17 cellular contexts compared by ENCODE assay signal in the genomic region with DNA sequence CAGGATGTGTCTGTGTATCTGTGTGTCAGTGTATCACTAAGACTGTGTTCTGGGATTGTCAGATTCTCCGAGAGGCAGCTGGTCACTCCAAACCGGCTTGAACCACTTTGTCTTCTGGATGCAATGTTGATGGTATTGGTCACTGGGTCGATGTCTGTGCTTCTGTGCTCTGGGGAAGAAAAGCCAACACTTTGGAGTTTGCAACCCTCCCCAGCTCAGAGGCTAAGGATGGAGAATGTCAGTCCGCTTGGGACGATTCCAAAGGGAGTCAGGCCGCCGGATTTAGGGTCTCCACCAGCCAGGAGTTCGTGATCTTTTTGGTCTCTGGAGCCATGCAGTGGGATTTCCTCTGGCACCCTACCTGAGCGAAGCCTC. TPM values are rescaled to one million over a fixed set of nuclear protein-coding genes. Genes with fewer than 3 reads are reported as not detected.
DNase-seq lines count a peak whose midpoint lies in the region; ATAC-seq and TF ChIP-seq lines count a peak whose summit lies in the region.
"Had no signal": no experiment of that assay in that cellular context is flagged by ENCODE, and none has a peak within 500 bp of the region (broad histone marks: within the 10 kb centered on the region; RNA-seq: fewer than 3 reads in every experiment).

No MANE protein-coding gene starts in this region.

- no peak overlapping the region for H3K27ac Mint-ChIP-seq in glutamatergic neuron (ENCODE audit: unreplicated experiment)
- no peak overlapping the region for H3K27ac Mint-ChIP-seq in activated CD8-positive, alpha-beta T cell treated with anti-CD3 and anti-CD28 coated beads, Interleukin-2, amount 10 ng/mL, durations not matched to agents 7 days and 5 days
- H3K27ac Mint-ChIP-seq: T-helper 17 cell had no signal

- H3K4me1 Mint-ChIP-seq in glutamatergic neuron (ENCODE audit: low read depth, unreplicated experiment): peaks cover 8% of the 10 kb centered on the region
- peaks cover 12% of the 10 kb centered on the region for H3K4me1 Mint-ChIP-seq in activated CD8-positive, alpha-beta T cell treated with anti-CD3 and anti-CD28 coated beads, Interleukin-2, amount 10 ng/mL, durations not matched to agents 7 days and 5 days (ENCODE audit: low read depth)

- no peak overlapping the region for H4K91ac ChIP-seq in neuronal stem cell (ENCODE audit: low read depth, low read length, poor library complexity)

- H2AK5ac ChIP-seq in neuronal stem cell (ENCODE audit: low read depth, low read length): no peak overlapping the region

- H3K9me3 Mint-ChIP-seq in glutamatergic neuron (ENCODE audit: unreplicated experiment): peaks cover 17% of the 10 kb centered on the region
- H3K9me3 Mint-ChIP-seq in activated CD8-positive, alpha-beta T cell treated with anti-CD3 and anti-CD28 coated beads, Interleukin-2, amount 10 ng/mL, durations not matched to agents 7 days and 5 days (ENCODE audit: insufficient read depth): no peaks in the 10 kb centered on the region

- no peaks in the 10 kb centered on the region for H3K27me3 ChIP-seq in right atrium auricular region
- peaks cover 44 to 98% (median 85%) of the 10 kb centered on the region in 3 experiments for H3K27me3 ChIP-seq in neuronal stem cell (ENCODE audit: control insufficient read depth in 3 of 3, insufficient read depth in 3 of 3, low read depth in 1 of 3, low read length in 3 of 3)

- no peaks in the 10 kb centered on the region for H3K36me3 Mint-ChIP-seq in glutamatergic neuron (ENCODE audit: unreplicated experiment)
- no peaks in the 10 kb centered on the region for H3K36me3 Mint-ChIP-seq in activated CD8-positive, alpha-beta T cell treated with anti-CD3 and anti-CD28 coated beads, Interleukin-2, amount 10 ng/mL, durations not matched to agents 7 days and 5 days (ENCODE audit: low read depth)

- H2AFZ ChIP-seq in neuronal stem cell (ENCODE audit: low read length): no peak overlapping the region

- no peak overlapping the region for H2BK120ac ChIP-seq in neuronal stem cell (ENCODE audit: low read depth, low read length)

- H3K4me3 Mint-ChIP-seq in glutamatergic neuron (ENCODE audit: unreplicated experiment): peak overlapping the region; percentile 83
- H3K4me3 Mint-ChIP-seq in activated CD8-positive, alpha-beta T cell treated with anti-CD3 and anti-CD28 coated beads, Interleukin-2, amount 10 ng/mL, durations not matched to agents 7 days and 5 days: no peak overlapping the region
- H3K4me3 Mint-ChIP-seq: T-helper 17 cell had no signal

- H3K4me3 ChIP-seq in right atrium auricular region (peak overlapping the region; percentile 35 to 54), neuronal stem cell (ENCODE audit: low read length in 2 of 2) (no peak overlapping the region), urinary bladder (ENCODE audit: low read depth, low read length) (peak overlapping the region; percentile 42)

- POLR2A ChIA-PET in activated CD8-positive, alpha-beta T cell treated with anti-CD3 and anti-CD28 coated beads, Interleukin-2, amount 10 ng/mL, durations not matched to agents 7 days and 5 days (lab: Charles Lee): no interaction called here

- H3K23ac ChIP-seq in neuronal stem cell (ENCODE audit: low read depth, low read length, poor library complexity): no peak overlapping the region

- H3K4me1 ChIP-seq in right atrium auricular region (peaks cover 0 to 48% of the 10 kb centered on the region in 2 donors), neuronal stem cell (ENCODE audit: control insufficient read depth in 2 of 2, insufficient read depth in 1 of 2, low read depth in 1 of 2, low read length in 2 of 2) (peaks cover 0 to 11% of the 10 kb centered on the region in 2 donors), urinary bladder (ENCODE audit: insufficient read depth) (no peaks in the 10 kb centered on the region)
- H3K4me1 ChIP-seq: A549 had no signal

- no peak overlapping the region for H2BK5ac ChIP-seq in neuronal stem cell (ENCODE audit: low read length)

- no peak for ATAC-seq in Right ventricle myocardium inferior
- no peak for ATAC-seq in activated CD8-positive, alpha-beta T cell treated with anti-CD3 and anti-CD28 coated beads, Interleukin-2, amount 10 ng/mL, durations not matched to agents 7 days and 5 days
- ATAC-seq: T-helper 17 cell had no signal

- peaks cover 27% of the 10 kb centered on the region for H3K27me3 Mint-ChIP-seq in glutamatergic neuron (ENCODE audit: unreplicated experiment)
- H3K27me3 Mint-ChIP-seq in activated CD8-positive, alpha-beta T cell treated with anti-CD3 and anti-CD28 coated beads, Interleukin-2, amount 10 ng/mL, durations not matched to agents 7 days and 5 days (ENCODE audit: low read depth): peaks cover 81% of the 10 kb centered on the region

- no CpG with 5 or more reads among the region's 9 CpGs for WGBS in neuronal stem cell (ENCODE audit: extremely low coverage in 2 of 2, insufficient read length in 2 of 2, insufficient replicate concordance in 1 of 2), 2 donors
- 63% methylated on average over 9 of the region's 9 CpGs for WGBS in urinary bladder

- no peak overlapping the region for H2BK12ac ChIP-seq in neuronal stem cell (ENCODE audit: low read length)

- intact Hi-C loops in Right ventricle myocardium inferior (cut with DNase I): loop anchor here (10.0 kb wide), 1 partner anchor 219 kb away; no protein-coding TSS in a partner anchor

- no peak for TF ChIP-seq CTCF in right atrium auricular region (IDR thresholded peaks at IDR 0.05)
- no peak for TF ChIP-seq CTCF in glutamatergic neuron (IDR thresholded peaks at IDR 0.05; ENCODE audit: partially characterized antibody, unreplicated experiment)

- H3K9ac ChIP-seq in neuronal stem cell (ENCODE audit: low read depth, low read length, poor library complexity): no peak overlapping the region

- CTCF ChIA-PET in activated CD8-positive, alpha-beta T cell treated with anti-CD3 and anti-CD28 coated beads, Interleukin-2, amount 10 ng/mL, durations not matched to agents 7 days and 5 days (lab: Charles Lee): interaction anchor here (1.3 kb wide), 1 partner anchor 9 kb away, joined by 3 read pairs; no protein-coding TSS in a partner anchor

- no peak overlapping the region for H3K18ac ChIP-seq in neuronal stem cell (ENCODE audit: low read length)

- no peak overlapping the region for H4K8ac ChIP-seq in neuronal stem cell (ENCODE audit: low read depth, low read length)

- H3K4ac ChIP-seq in neuronal stem cell (ENCODE audit: low read length): no peak overlapping the region

- H3K36me3 ChIP-seq in right atrium auricular region (no peaks in the 10 kb centered on the region), neuronal stem cell (replicated peaks in 1 of 2; ENCODE audit: control insufficient read depth in 2 of 2, insufficient read depth in 2 of 2, low read length in 2 of 2) (no peaks in the 10 kb centered on the region), urinary bladder (ENCODE audit: insufficient read depth) (no peaks in the 10 kb centered on the region)

- H3K4me2 ChIP-seq in neuronal stem cell (ENCODE audit: insufficient read depth, low read length, poor library complexity, severe bottlenecking): no peak overlapping the region

- no peak for DNase-seq in right atrium auricular region (ENCODE audit: low spot score)
- DNase-seq in Right ventricle myocardium inferior (ENCODE audit: missing footprints): no peak
- no peak for DNase-seq in glutamatergic neuron
- peak; percentile 9 for DNase-seq in neuronal stem cell (ENCODE audit: low spot score)
- no peak for DNase-seq in activated CD8-positive, alpha-beta T cell treated with anti-CD3 and anti-CD28 coated beads, Interleukin-2, amount 10 ng/mL, durations not matched to agents 7 days and 5 days
- DNase-seq in activated CD4-positive, alpha-beta T cell treated with anti-CD3 and anti-CD28 coated beads, Interleukin-2, amount 50 U/mL, for 1 hour: no peak
- DNase-seq in OCI-M2 (lab: John Stamatoyannopoulos, UW; ENCODE audit: unreplicated experiment): no peak
- DNase-seq: COR-L47; GF-D8; GOT3; NCI-H187 treated with DMSO at 0.1 percent for 48 hours; NCI-H69; stimulated activated naive CD4-positive, alpha-beta T cell; T-helper 17 cell had no signal

- H3K9me3 ChIP-seq in right atrium auricular region: no peaks in the 10 kb centered on the region
- no peaks in the 10 kb centered on the region for H3K9me3 ChIP-seq in neuronal stem cell (replicated peaks in 1 of 2; ENCODE audit: control insufficient read depth in 2 of 2, insufficient read depth in 1 of 2, low read depth in 1 of 2, low read length in 2 of 2)
- H3K9me3 ChIP-seq: A549 had no signal

- H3K14ac ChIP-seq in neuronal stem cell (ENCODE audit: low read length): no peak overlapping the region

- H3K79me1 ChIP-seq in neuronal stem cell (ENCODE audit: low read depth, low read length): no peaks in the 10 kb centered on the region

- H2BK15ac ChIP-seq in neuronal stem cell (ENCODE audit: low read length): no peak overlapping the region

- peak overlapping the region; percentile 70 to 75 for H3K27ac ChIP-seq in right atrium auricular region
- no peak overlapping the region for H3K27ac ChIP-seq in neuronal stem cell (replicated peaks; ENCODE audit: low read length)
- peak overlapping the region; percentile 78 for H3K27ac ChIP-seq in urinary bladder (ENCODE audit: low read depth)
- H3K27ac ChIP-seq: A549, RWPE1 had no signal

RNA-seq across cellular contexts. Expression of a gene that starts 5.2 kb away (rescaled TPM):
- 10 to 100 TPM; 14.2 to 31.7 TPM for total RNA-seq in right atrium auricular region
- total RNA-seq in Right ventricle myocardium inferior: 17.7 TPM
- total RNA-seq in glutamatergic neuron (ENCODE audit: unreplicated experiment): 4.6 TPM
- 1.4 TPM for polyA plus RNA-seq in neuronal stem cell (2013, experiment 1 of 2)
- 1.6 TPM for polyA plus RNA-seq in neuronal stem cell (2013, experiment 2 of 2)
- 9.1 TPM for total RNA-seq in urinary bladder
- 20.0 TPM for polyA plus RNA-seq in urinary bladder
- under 1 TPM in 1 of 2 experiments, not detected in 1; 0.08 TPM for total RNA-seq in activated CD8-positive, alpha-beta T cell treated with anti-CD3 and anti-CD28 coated beads, Interleukin-2, amount 10 ng/mL, durations not matched to agents 7 days and 5 days

Comparison
In these comparisons a context has a peak if more than half of its experiments do, and no peak if none do; other contexts are left out.
1. H3K4me3 ChIP-seq: peak in right atrium auricular region (2 of 2) and urinary bladder (single experiment); none in neuronal stem cell (0 of 2).